26 cellular contexts compared by ENCODE assay signal in the genomic region with DNA sequence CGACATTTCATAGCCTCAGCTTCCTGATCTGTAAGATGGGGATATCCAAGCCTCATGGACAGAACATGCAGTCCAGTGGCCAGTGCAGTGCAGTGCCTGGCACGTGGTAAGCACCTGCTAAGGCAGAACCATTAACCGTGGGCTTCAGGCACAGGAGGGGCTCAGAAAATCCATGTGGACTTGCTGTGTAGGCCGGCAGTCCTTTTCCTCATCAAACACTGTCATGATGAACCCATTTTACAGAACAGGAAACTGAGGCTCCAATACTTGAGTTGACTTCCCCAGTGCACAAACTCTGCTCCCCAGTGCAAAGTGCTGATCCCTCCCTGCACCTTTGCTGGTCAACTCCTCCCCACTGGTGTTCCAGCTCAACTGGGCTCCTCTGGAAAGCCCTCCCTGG. TPM values are rescaled to one million over a fixed set of nuclear protein-coding genes. Genes with fewer than 3 reads are reported as not detected.
"Had no signal": no experiment of that assay in that cellular context is flagged by ENCODE, and none has a peak within 500 bp of the region (broad histone marks: within the 10 kb centered on the region; RNA-seq: fewer than 3 reads in every experiment).

No MANE protein-coding gene starts in this region.

- FAIRE-seq: endometrium, islet of Langerhans, keratinocyte had no signal

- ATAC-seq: effector memory CD8-positive, alpha-beta T cell; esophagus mucosa; gastrocnemius medialis; left cardiac atrium; left lung; left ventricle myocardium superior; lower lobe of right lung; mucosa of descending colon had no signal

- H3K9me3 ChIP-seq: colonic mucosa, esophagus squamous epithelium, gastrocnemius medialis, heart right ventricle, left lung, lower lobe of right lung, mucosa of descending colon had no signal

- H3K36me3 ChIP-seq: colonic mucosa, gastrocnemius medialis, heart right ventricle, left lung, lower lobe of right lung had no signal

- DNase-seq: colonic mucosa; cortex of kidney; effector CD8-positive, alpha-beta T cell; effector memory CD8-positive, alpha-beta T cell; endodermal cell; erythroblast; esophagus squamous epithelium; foreskin fibroblast; foreskin melanocyte; gastrocnemius medialis; glutamatergic neuron; head of caudate nucleus; heart right ventricle; hippocampal formation; left cardiac atrium; left ventricle myocardium superior; lower lobe of right lung; mesenchymal stem cell; mucosa of descending colon; naive B cell had no signal

- H3K4me1 ChIP-seq: colonic mucosa, gastrocnemius medialis, heart right ventricle, lower lobe of right lung had no signal

- H3K27ac ChIP-seq: colonic mucosa, epithelial cell of prostate, esophagus squamous epithelium, gastrocnemius medialis, heart right ventricle, left lung, lower lobe of right lung had no signal

- H3K4me3 ChIP-seq: colonic mucosa, esophagus squamous epithelium, gastrocnemius medialis, heart right ventricle, left lung, lower lobe of right lung, mucosa of descending colon had no signal

- H3K27me3 ChIP-seq: colonic mucosa had no signal

RNA-seq across cellular contexts. Expression of gene TRPV4, which starts 18.0 kb away (rescaled TPM):
- total RNA-seq: gastrocnemius medialis had no signal
